ENCODE assay signal across 16 cellular contexts in the genomic region with DNA sequence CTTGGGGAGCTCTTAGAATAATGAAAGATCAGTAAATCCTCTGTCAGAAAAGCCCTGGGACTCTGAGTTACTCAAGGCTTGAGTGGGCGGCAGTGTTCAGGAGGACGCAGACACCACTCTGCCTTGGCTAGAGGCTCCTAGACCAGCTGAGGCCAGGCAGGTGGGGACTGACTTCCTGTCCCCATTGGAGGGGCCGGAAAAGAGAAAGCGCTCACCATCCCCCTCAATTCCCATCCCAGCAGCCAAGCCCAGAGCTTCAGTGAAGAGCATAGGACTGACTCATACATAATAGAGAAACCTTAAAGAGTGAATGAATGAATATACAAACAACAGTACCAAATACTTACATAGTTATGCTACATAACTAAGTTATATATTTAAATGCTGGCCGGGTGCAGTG.
DNase-seq lines count a peak whose midpoint lies in the region; ATAC-seq and TF ChIP-seq lines count a peak whose summit lies in the region.
"Had no signal": no experiment of that assay in that cellular context is flagged by ENCODE, and none has a peak within 500 bp of the region (broad histone marks: within the 10 kb centered on the region; RNA-seq: fewer than 3 reads in every experiment).

No MANE protein-coding gene starts in this region.

- no peaks in the 10 kb centered on the region for H4K20me1 ChIP-seq in IMR-90 (ENCODE audit: insufficient read depth, low read length)
- H4K20me1 ChIP-seq in neural progenitor cell (ENCODE audit: low read depth) = no peaks in the 10 kb centered on the region

- no peaks in the 10 kb centered on the region for H3K36me3 ChIP-seq in IMR-90 (ENCODE audit: control insufficient read depth, insufficient read depth, low read length)
- no peaks in the 10 kb centered on the region for H3K36me3 ChIP-seq in neural progenitor cell

- no peaks in the 10 kb centered on the region for H3K27me3 ChIP-seq in IMR-90 (ENCODE audit: control insufficient read depth, insufficient read depth, low read length)
- H3K27me3 ChIP-seq in neural progenitor cell = no peaks in the 10 kb centered on the region

- no peaks in the 10 kb centered on the region for H3K9me3 Mint-ChIP-seq in chondrocyte (ENCODE audit: low read depth)
- H3K9me3 Mint-ChIP-seq in neural progenitor cell = no peaks in the 10 kb centered on the region

- no TSS peak for BruUV-seq in IMR-90 (replicated peaks; lab: Mats Ljungman, UMichigan)

- H2AK9ac ChIP-seq in IMR-90 (replicated peaks; ENCODE audit: low read depth, low read length, poor library complexity) = peak overlapping the region; percentile 67

- H3K27ac ChIP-seq in IMR-90 (ENCODE audit: insufficient read depth, low read length) = no peak overlapping the region
- no peak overlapping the region for H3K27ac ChIP-seq in neural progenitor cell

- H3K4me3 ChIP-seq in IMR-90 (ENCODE audit: insufficient read depth, low read depth, low read length) = no peak overlapping the region
- no peak overlapping the region for H3K4me3 ChIP-seq in neural progenitor cell

- H3K4me2 ChIP-seq in IMR-90 (ENCODE audit: low read depth, low read length) (no peak overlapping the region), neural progenitor cell (no peak overlapping the region)

- peak; percentile 83 for ATAC-seq in IMR-90 (ENCODE audit: low read depth)

- H2AK5ac ChIP-seq in IMR-90 (ENCODE audit: low read depth, low read length) = peak overlapping the region; percentile 82; the same call in 1 of the 2 replicates

- 0 out of 2 replicates have a peak, but pooled peaks cover 3% of the 10 kb centered on the region for H3K9me1 ChIP-seq in IMR-90 (ENCODE audit: insufficient read depth, low read length)

- in situ Hi-C loops in IMR-90 (cut with MboI; ENCODE audit: low sequenced_read_pairs) = no loop called here

- H3K4me3 Mint-ChIP-seq in chondrocyte (ENCODE audit: unreplicated experiment) = no peak overlapping the region
- no peak overlapping the region for H3K4me3 Mint-ChIP-seq in neural progenitor cell

- TF ChIP-seq CTCF in IMR-90 (conservative IDR thresholded peaks at IDR 0.05; ENCODE audit: low read depth, low read length) (no peak), chondrocyte (IDR thresholded peaks at IDR 0.05) (no peak), neural progenitor cell (IDR thresholded peaks at IDR 0.05) (no peak)

- no peaks in the 10 kb centered on the region for H3F3A ChIP-seq in neural progenitor cell (ENCODE audit: low read depth)

- intact Hi-C loops in IMR-90 (cut with micrococcal nuclease) = no loop called here

- WGBS in IMR-90 (ENCODE audit: extremely low coverage in 2 of 2, insufficient read length in 1 of 2), 2 experiments = no CpG with 5 or more reads among the region's 5 CpGs

- no peak overlapping the region for H2BK20ac ChIP-seq in IMR-90 (ENCODE audit: low read depth, low read length)

- H3K4me1 ChIP-seq in IMR-90 (ENCODE audit: control insufficient read depth, insufficient read depth, low read length) = no peaks in the 10 kb centered on the region
- peaks cover 4% of the 10 kb centered on the region for H3K4me1 ChIP-seq in neural progenitor cell
- H3K4me1 ChIP-seq: Caco-2 had no signal

- H3K56ac ChIP-seq in IMR-90 (ENCODE audit: extremely low read depth, insufficient read depth, low read length) = no peak overlapping the region

- no peaks in the 10 kb centered on the region; a peak in 1 of 4 replicates for H3K79me1 ChIP-seq in IMR-90 (ENCODE audit: low read depth in 1 of 2, low read length in 2 of 2)

- H4K5ac ChIP-seq in IMR-90 (ENCODE audit: low read depth, low read length) = no peak overlapping the region

- H3K36me3 Mint-ChIP-seq in chondrocyte (ENCODE audit: low read depth) = no peaks in the 10 kb centered on the region
- no peaks in the 10 kb centered on the region for H3K36me3 Mint-ChIP-seq in neural progenitor cell

- CTCF ChIA-PET in IMR-90 (lab: Yijun Ruan, JAX) = no interaction called here

- dilution Hi-C loops in IMR-90 (cut with HindIII; ENCODE audit: low sequenced_read_pairs, unreplicated experiment) = no loop called here

- no peak overlapping the region for H4K8ac ChIP-seq in IMR-90 (ENCODE audit: low read depth in 2 of 2, low read length in 2 of 2)

- H3K9ac ChIP-seq in IMR-90 (ENCODE audit: low read depth, low read length) = no peak overlapping the region
- no peak overlapping the region for H3K9ac ChIP-seq in neural progenitor cell

- POLR2A ChIA-PET in IMR-90 (lab: Charles Lee; ENCODE audit: unreplicated experiment) = no interaction called here

- no peak overlapping the region for H3K4ac ChIP-seq in IMR-90 (ENCODE audit: low read depth, low read length)

- no peak overlapping the region for H3K18ac ChIP-seq in IMR-90 (ENCODE audit: low read depth, low read length)

- no peak overlapping the region for H2AFZ ChIP-seq in IMR-90 (replicated peaks; ENCODE audit: low read length, poor library complexity)
- H2AFZ ChIP-seq in neural progenitor cell (replicated peaks) = no peak overlapping the region

- H3K9me3 ChIP-seq in IMR-90 (ENCODE audit: control insufficient read depth, insufficient read depth, low read length) (no peaks in the 10 kb centered on the region), neural progenitor cell (ENCODE audit: low read depth) (no peaks in the 10 kb centered on the region)
- H3K9me3 ChIP-seq: Caco-2 had no signal

- no peak overlapping the region for H4K91ac ChIP-seq in IMR-90 (ENCODE audit: insufficient read depth, low read depth, low read length)

- H3K14ac ChIP-seq in IMR-90 (replicated peaks; ENCODE audit: low read depth, low read length) = no peak overlapping the region; the same call in 1 of the 2 replicates

- peaks cover 15% of the 10 kb centered on the region for H3K4me1 Mint-ChIP-seq in chondrocyte (ENCODE audit: low read depth)
- peaks cover 18% of the 10 kb centered on the region for H3K4me1 Mint-ChIP-seq in neural progenitor cell

- no peak overlapping the region for H2BK15ac ChIP-seq in IMR-90 (ENCODE audit: low read depth, low read length)

- no peaks in the 10 kb centered on the region for H3K79me2 ChIP-seq in neural progenitor cell (ENCODE audit: low read depth)

- H3K27ac Mint-ChIP-seq in chondrocyte (ENCODE audit: unreplicated experiment) (peak overlapping the region; percentile 41), neural progenitor cell (peak overlapping the region; percentile 79)

- H3K23ac ChIP-seq in IMR-90 (ENCODE audit: low read depth, low read length) = no peak overlapping the region

- H3K27me3 Mint-ChIP-seq in chondrocyte (ENCODE audit: low read depth) (no peaks in the 10 kb centered on the region), neural progenitor cell (ENCODE audit: insufficient read depth, low read depth) (no peaks in the 10 kb centered on the region)

- DNase-seq in NCI-H82 (lab: John Stamatoyannopoulos, UW) = peak; percentile 12
- no peak for DNase-seq in NCI-H82 treated with DMSO at 0.1 percent for 48 hours (lab: John Stamatoyannopoulos, UW; ENCODE audit: unreplicated experiment)
- peak; percentile 57 for DNase-seq in IMR-90
- no peak for DNase-seq in chondrocyte (ENCODE audit: low spot score)
- no peak for DNase-seq in neural progenitor cell (ENCODE audit: low spot score)
- no peak for DNase-seq in NCI-H446 treated with DMSO at 0.1 percent for 48 hours (lab: John Stamatoyannopoulos, UW)
- no peak for DNase-seq in HT-29 (ENCODE audit: low spot score)
- DNase-seq in COLO668 (lab: John Stamatoyannopoulos, UW; ENCODE audit: unreplicated experiment) = no peak
- DNase-seq: C1 segment of cervical spinal cord, Caco-2, KBM-7, NCI-H1105, NCI-H1694 treated with DMSO at 0.1 percent for 48 hours, NCI-H446, NCI-H748 treated with DMSO at 0.1 percent for 48 hours, SIG-M5 had no signal

- no peak overlapping the region for H2BK120ac ChIP-seq in IMR-90 (ENCODE audit: low read depth, low read length)

- TF ChIP-seq RAD21 in IMR-90 (IDR thresholded peaks at IDR 0.05; ENCODE audit: low read length) = no peak

- TF ChIP-seq POLR2A in IMR-90 (IDR thresholded peaks at IDR 0.05; ENCODE audit: low read depth, low read length) = no peak

- no peak overlapping the region for H2BK5ac ChIP-seq in IMR-90 (ENCODE audit: low read depth, low read length, poor library complexity, severe bottlenecking)

TF ChIP-seq in IMR-90, 13 proteins besides CTCF, POLR2A, EP300 and RAD21:
- TF ChIP-seq MXI1 (IDR thresholded peaks at IDR 0.05; ENCODE audit: borderline replicate concordance, low read depth, low read length) (no peak), BHLHE40 (IDR thresholded peaks at IDR 0.05; ENCODE audit: low read depth, low read length) (no peak), CHD1 (IDR thresholded peaks at IDR 0.05; ENCODE audit: low read depth, low read length) (no peak), MAFK (IDR thresholded peaks at IDR 0.05; ENCODE audit: low read depth, low read length) (no peak), CEBPB (IDR thresholded peaks at IDR 0.05; ENCODE audit: low read depth, low read length) (no peak), FOS (IDR thresholded peaks at IDR 0.05; ENCODE audit: low read depth, low read length) (no peak), NFE2L2 (IDR thresholded peaks at IDR 0.05; ENCODE audit: low read depth, low read length) (no peak), RFX5 (IDR thresholded peaks at IDR 0.05; ENCODE audit: low read depth, low read length) (no peak)
- TF ChIP-seq, protein P1, sequence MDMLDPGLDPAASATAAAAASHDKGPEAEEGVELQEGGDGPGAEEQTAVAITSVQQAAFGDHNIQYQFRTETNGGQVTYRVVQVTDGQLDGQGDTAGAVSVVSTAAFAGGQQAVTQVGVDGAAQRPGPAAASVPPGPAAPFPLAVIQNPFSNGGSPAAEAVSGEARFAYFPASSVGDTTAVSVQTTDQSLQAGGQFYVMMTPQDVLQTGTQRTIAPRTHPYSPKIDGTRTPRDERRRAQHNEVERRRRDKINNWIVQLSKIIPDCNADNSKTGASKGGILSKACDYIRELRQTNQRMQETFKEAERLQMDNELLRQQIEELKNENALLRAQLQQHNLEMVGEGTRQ (IDR thresholded peaks at IDR 0.05; ENCODE audit: low read depth, low read length) = no peak

Comparison
In these comparisons a context has a peak if more than half of its experiments do, and no peak if none do; other contexts are left out.
1. DNase-seq: peak in NCI-H82 (single experiment) and IMR-90 (single experiment); none in NCI-H82 treated with DMSO at 0.1 percent for 48 hours (single experiment), chondrocyte (single experiment), neural progenitor cell (single experiment), NCI-H446 treated with DMSO at 0.1 percent for 48 hours (single experiment), HT-29 (single experiment) and COLO668 (single experiment).